1 cellular context compared by ENCODE assay signal in genomic region chr14:22559041-22559440, GRCh38.
TF ChIP-seq lines count a peak whose summit lies in the region.

No MANE protein-coding gene starts in this region.

TF ChIP-seq in GM12878, 131 proteins besides CTCF, POLR2A, EP300 and RAD21:
- TF ChIP-seq CHD1 (IDR thresholded peaks at IDR 0.05; ENCODE audit: low read depth, low read length), result 0 out of 2 replicates have a peak, but pooled peaks have one; percentile 23
- TF ChIP-seq CUX1 (IDR thresholded peaks at IDR 0.05; ENCODE audit: insufficient replicate concordance, low read depth, low read length), result no peak
